Comparison of ENCODE assay signal across 7 cellular contexts in genomic region chr3:195634426-195635261, GRCh38. TPM values are rescaled to one million over a fixed set of nuclear protein-coding genes. Genes with fewer than 3 reads are reported as not detected.
A peak's percentile ranks its signal among the peaks of the same experiment; 100 is the strongest.
DNase-seq lines count a peak whose midpoint lies in the region; ATAC-seq and TF ChIP-seq lines count a peak whose summit lies in the region.
"Not testable (repeated sequence)": the region's sequence is repeated elsewhere in the genome, so short reads cannot be mapped to it uniquely, and the experiment has no call there.

No MANE protein-coding gene starts in this region.

- TF ChIP-seq POLR2A in sigmoid colon (IDR thresholded peaks at IDR 0.05): not testable (repeated sequence)

- TF ChIP-seq EP300 in sigmoid colon (IDR thresholded peaks at IDR 0.05): not testable (repeated sequence)

- H3K4me2 ChIP-seq in mammary epithelial cell (ENCODE audit: insufficient read depth, low read depth, low read length): peak overlapping the region; percentile 62

- TF ChIP-seq CTCF in mammary epithelial cell (conservative IDR thresholded peaks at IDR 0.05 in 1 of 2, IDR thresholded peaks at IDR 0.05 in 1 of 2; ENCODE audit: extremely low read depth in 1 of 2, insufficient read depth in 1 of 2, low read depth in 1 of 2, low read length in 2 of 2); sigmoid colon (IDR thresholded peaks at IDR 0.05): not testable (repeated sequence)

- CTCF ChIA-PET in mammary epithelial cell (lab: Charles Lee; ENCODE audit: low non-redundant PET): not testable (repeated sequence)

- not testable (repeated sequence) for H3K27me3 Mint-ChIP-seq in activated CD4-positive, alpha-beta T cell treated with anti-CD3 and anti-CD28 coated beads, Interleukin-2, amount 10 ng/mL, durations not matched to agents 24 days and 14 days; immature natural killer cell (ENCODE audit: low read depth in 3 of 3)

- H3K4me3 Mint-ChIP-seq in activated CD4-positive, alpha-beta T cell treated with anti-CD3 and anti-CD28 coated beads, Interleukin-2, amount 10 ng/mL, durations not matched to agents 24 days and 14 days: not testable (repeated sequence)
- H3K4me3 Mint-ChIP-seq in immature natural killer cell: peak overlapping the region in 2 of 5 donors; percentile 40 to 62

- intact Hi-C loops in activated CD4-positive, alpha-beta T cell treated with anti-CD3 and anti-CD28 coated beads, Interleukin-2, amount 10 ng/mL, durations not matched to agents 24 days and 14 days (cut with micrococcal nuclease); mammary epithelial cell (cut with micrococcal nuclease); sigmoid colon (cut with DNase I): not testable (repeated sequence)

- peak overlapping the region; percentile 46 to 53 (median 53) for H3K4me3 ChIP-seq in mammary epithelial cell (replicated peaks in 1 of 3; ENCODE audit: insufficient read depth in 1 of 3, low read depth in 2 of 3, low read length in 3 of 3)
- H3K4me3 ChIP-seq in sigmoid colon: peak overlapping the region; percentile 35 to 53 (median 44)

- H3K9me3 Mint-ChIP-seq in activated CD4-positive, alpha-beta T cell treated with anti-CD3 and anti-CD28 coated beads, Interleukin-2, amount 10 ng/mL, durations not matched to agents 24 days and 14 days; immature natural killer cell: not testable (repeated sequence)

- not testable (repeated sequence) for H3K9me3 ChIP-seq in mammary epithelial cell (replicated peaks; ENCODE audit: insufficient read depth, low read length); sigmoid colon

- H3K4me1 Mint-ChIP-seq in activated CD4-positive, alpha-beta T cell treated with anti-CD3 and anti-CD28 coated beads, Interleukin-2, amount 10 ng/mL, durations not matched to agents 24 days and 14 days: peaks cover 20% of the 10 kb centered on the region
- peaks cover 8 to 11% of the 10 kb centered on the region in 2 donors for H3K4me1 Mint-ChIP-seq in immature natural killer cell

- H2AFZ ChIP-seq in mammary epithelial cell (ENCODE audit: low read depth, low read length): peak overlapping the region; percentile 77

- not testable (repeated sequence) for H3K4me1 ChIP-seq in mammary epithelial cell (ENCODE audit: insufficient read depth, low read length); sigmoid colon

- not testable (repeated sequence) for H3K36me3 ChIP-seq in mammary epithelial cell (ENCODE audit: insufficient read depth, low read length); sigmoid colon

- not testable (repeated sequence) for H3K27ac ChIP-seq in mammary epithelial cell (ENCODE audit: insufficient read depth, low read depth, low read length)
- H3K27ac ChIP-seq in sigmoid colon: peak overlapping the region; percentile 55 to 76 (median 64)

- H3K79me2 ChIP-seq in mammary epithelial cell (ENCODE audit: insufficient read depth, low read length): not testable (repeated sequence)

- BruUV-seq in mammary epithelial cell (replicated peaks; lab: Mats Ljungman, UMichigan): not testable (repeated sequence)

- not testable (repeated sequence) for H4K20me1 ChIP-seq in mammary epithelial cell (ENCODE audit: insufficient read depth, low read length)

- ATAC-seq in GM18907 (IDR thresholded peaks at IDR 0.05; ENCODE audit: unreplicated experiment): peak; percentile 80
- ATAC-seq in HG02588 (IDR thresholded peaks at IDR 0.05; ENCODE audit: unreplicated experiment): peak; percentile 91
- peak; percentile 93 for ATAC-seq in HG03565 (IDR thresholded peaks at IDR 0.05; ENCODE audit: unreplicated experiment)

- WGBS in mammary epithelial cell (ENCODE audit: low coverage, missing lambda C conversion rate): 1% methylated on average over 10 of the region's 70 CpGs
- WGBS in sigmoid colon, 2 donors: 0 to 1% methylated on average over 16 to 20 of the region's 70 CpGs

- not testable (repeated sequence) for H3K27ac Mint-ChIP-seq in activated CD4-positive, alpha-beta T cell treated with anti-CD3 and anti-CD28 coated beads, Interleukin-2, amount 10 ng/mL, durations not matched to agents 24 days and 14 days; immature natural killer cell

- not testable (repeated sequence) for H3K36me3 Mint-ChIP-seq in activated CD4-positive, alpha-beta T cell treated with anti-CD3 and anti-CD28 coated beads, Interleukin-2, amount 10 ng/mL, durations not matched to agents 24 days and 14 days (ENCODE audit: low read depth); immature natural killer cell

- not testable (repeated sequence) for H3K27me3 ChIP-seq in mammary epithelial cell (ENCODE audit: insufficient read depth, low read length); sigmoid colon

- dilution Hi-C loops in mammary epithelial cell (cut with HindIII; ENCODE audit: low sequenced_read_pairs): not testable (repeated sequence)

- peak; percentile 87 for DNase-seq in activated CD4-positive, alpha-beta T cell treated with anti-CD3 and anti-CD28 coated beads, Interleukin-2, amount 10 ng/mL, durations not matched to agents 24 days and 14 days
- not testable (repeated sequence) for DNase-seq in mammary epithelial cell, sigmoid colon
- DNase-seq in immature natural killer cell: peak; percentile 54 to 72 (median 58)

- not testable (repeated sequence) for H3K9ac ChIP-seq in mammary epithelial cell (ENCODE audit: insufficient read depth, low read length)

- in situ Hi-C loops in mammary epithelial cell (cut with MboI; ENCODE audit: low sequenced_read_pairs in 2 of 2): not testable (repeated sequence)

RNA-seq across cellular contexts. Expression of gene APOD, which starts 50.9 kb away (rescaled TPM):
- total RNA-seq in activated CD4-positive, alpha-beta T cell treated with anti-CD3 and anti-CD28 coated beads, Interleukin-2, amount 10 ng/mL, durations not matched to agents 24 days and 14 days: 1.8 and 2.6 TPM in 2 replicates
- total RNA-seq in mammary epithelial cell (10 to 100 TPM in 1 of 2 donors, not detected in 1; 31.7 TPM), sigmoid colon (100 to 1,000 TPM in 3 of 4 donors, 10 to 100 TPM in 1; 23.5 to 296 (median 154) TPM)
- polyA plus RNA-seq in mammary epithelial cell (0.86 TPM), immature natural killer cell (not detected), sigmoid colon (10 to 100 TPM in 2 of 3 donors, 1 to 10 TPM in 1; 8.1 to 63.7 (median 21.1) TPM)
- polyA minus RNA-seq in mammary epithelial cell: not detected
